Comparison of ENCODE assay signal across 1 cellular context in the genomic region with DNA sequence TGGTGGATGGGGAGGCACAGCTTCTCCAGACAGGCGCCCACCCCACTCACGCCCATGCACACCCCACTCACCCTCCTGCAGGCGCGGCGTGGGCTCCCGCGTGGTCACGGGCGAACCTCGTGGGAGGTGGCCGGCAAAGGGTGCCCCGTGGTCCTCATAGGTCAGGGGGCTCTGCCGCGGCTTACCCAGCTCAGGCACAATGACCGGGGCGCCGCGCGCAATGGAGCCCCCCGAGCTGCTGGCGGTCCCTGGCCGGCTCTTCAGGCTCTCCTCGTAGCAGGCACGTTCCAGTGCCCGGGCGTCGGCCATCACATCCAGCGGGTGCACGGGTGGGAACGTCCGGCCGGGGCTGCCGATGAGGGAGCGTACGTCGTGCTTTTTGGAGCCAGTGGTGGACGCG.
TF ChIP-seq lines count a peak whose summit lies in the region.

No MANE protein-coding gene starts in this region.

TF ChIP-seq in IMR-90, 13 proteins besides CTCF, POLR2A, EP300 and RAD21 (continued from another document):
- no peak for TF ChIP-seq CHD1 (IDR thresholded peaks at IDR 0.05; ENCODE audit: low read depth, low read length)
- TF ChIP-seq SMC3 (IDR thresholded peaks at IDR 0.05; ENCODE audit: low read depth, low read length): no peak
- no peak for TF ChIP-seq FOS (IDR thresholded peaks at IDR 0.05; ENCODE audit: low read depth, low read length)
- no peak for TF ChIP-seq MAZ (IDR thresholded peaks at IDR 0.05; ENCODE audit: borderline replicate concordance, low read depth, low read length)
- no peak for TF ChIP-seq CEBPB (IDR thresholded peaks at IDR 0.05; ENCODE audit: low read depth, low read length)
- TF ChIP-seq NFE2L2 (IDR thresholded peaks at IDR 0.05; ENCODE audit: low read depth, low read length): no peak
- TF ChIP-seq, protein P1, sequence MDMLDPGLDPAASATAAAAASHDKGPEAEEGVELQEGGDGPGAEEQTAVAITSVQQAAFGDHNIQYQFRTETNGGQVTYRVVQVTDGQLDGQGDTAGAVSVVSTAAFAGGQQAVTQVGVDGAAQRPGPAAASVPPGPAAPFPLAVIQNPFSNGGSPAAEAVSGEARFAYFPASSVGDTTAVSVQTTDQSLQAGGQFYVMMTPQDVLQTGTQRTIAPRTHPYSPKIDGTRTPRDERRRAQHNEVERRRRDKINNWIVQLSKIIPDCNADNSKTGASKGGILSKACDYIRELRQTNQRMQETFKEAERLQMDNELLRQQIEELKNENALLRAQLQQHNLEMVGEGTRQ (IDR thresholded peaks at IDR 0.05; ENCODE audit: low read depth, low read length): no peak
- no peak for TF ChIP-seq RCOR1 (IDR thresholded peaks at IDR 0.05; ENCODE audit: insufficient replicate concordance, low read length)
- TF ChIP-seq RFX5 (IDR thresholded peaks at IDR 0.05; ENCODE audit: low read depth, low read length): no peak
- no peak for TF ChIP-seq BHLHE40 (IDR thresholded peaks at IDR 0.05; ENCODE audit: low read depth, low read length)
- TF ChIP-seq, protein P2, sequence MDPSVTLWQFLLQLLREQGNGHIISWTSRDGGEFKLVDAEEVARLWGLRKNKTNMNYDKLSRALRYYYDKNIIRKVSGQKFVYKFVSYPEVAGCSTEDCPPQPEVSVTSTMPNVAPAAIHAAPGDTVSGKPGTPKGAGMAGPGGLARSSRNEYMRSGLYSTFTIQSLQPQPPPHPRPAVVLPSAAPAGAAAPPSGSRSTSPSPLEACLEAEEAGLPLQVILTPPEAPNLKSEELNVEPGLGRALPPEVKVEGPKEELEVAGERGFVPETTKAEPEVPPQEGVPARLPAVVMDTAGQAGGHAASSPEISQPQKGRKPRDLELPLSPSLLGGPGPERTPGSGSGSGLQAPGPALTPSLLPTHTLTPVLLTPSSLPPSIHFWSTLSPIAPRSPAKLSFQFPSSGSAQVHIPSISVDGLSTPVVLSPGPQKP (IDR thresholded peaks at IDR 0.05; ENCODE audit: borderline replicate concordance, low read depth, low read length): no peak
TF ChIP-seq in IMR-90: peak in this region for 0.
